In the genomic region with DNA sequence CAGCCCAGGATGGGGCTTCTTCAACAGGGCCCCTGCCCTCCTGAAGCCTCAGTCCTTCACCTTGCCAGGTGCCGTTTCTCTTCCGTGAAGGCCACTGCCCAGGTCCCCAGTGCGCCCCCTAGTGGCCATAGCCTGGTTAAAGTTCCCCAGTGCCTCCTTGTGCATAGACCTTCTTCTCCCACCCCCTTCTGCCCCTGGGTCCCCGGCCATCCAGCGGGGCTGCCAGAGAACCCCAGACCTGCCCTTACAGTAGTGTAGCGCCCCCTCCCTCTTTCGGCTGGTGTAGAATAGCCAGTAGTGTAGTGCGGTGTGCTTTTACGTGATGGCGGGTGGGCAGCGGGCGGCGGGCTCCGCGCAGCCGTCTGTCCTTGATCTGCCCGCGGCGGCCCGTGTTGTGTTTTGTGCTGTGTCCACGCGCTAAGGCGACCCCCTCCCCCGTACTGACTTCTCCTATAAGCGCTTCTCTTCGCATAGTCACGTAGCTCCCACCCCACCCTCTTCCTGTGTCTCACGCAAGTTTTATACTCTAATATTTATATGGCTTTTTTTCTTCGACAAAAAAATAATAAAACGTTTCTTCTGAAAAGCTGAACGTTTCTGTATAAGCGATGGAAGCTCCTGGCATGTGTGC, we compare ENCODE assay signal across 8 cellular contexts. TPM values are rescaled to one million over a fixed set of nuclear protein-coding genes. Genes with fewer than 3 reads are reported as not detected.
DNase-seq lines count a peak whose midpoint lies in the region; ATAC-seq and TF ChIP-seq lines count a peak whose summit lies in the region.

No MANE protein-coding gene starts in this region.

- H3K4me1 ChIP-seq in mucosa of stomach (ENCODE audit: control insufficient read depth, insufficient read depth, low read length): peaks cover 22% of the 10 kb centered on the region

- H3K9me3 ChIP-seq in AG04450 (ENCODE audit: control insufficient read depth, insufficient read depth, low read length): no peaks in the 10 kb centered on the region
- no peaks in the 10 kb centered on the region for H3K9me3 ChIP-seq in mucosa of stomach (ENCODE audit: control insufficient read depth, low read length)

- H3K27me3 ChIP-seq in AG04450 (ENCODE audit: control insufficient read depth, insufficient read depth, low read length) (no peaks in the 10 kb centered on the region), mucosa of stomach (ENCODE audit: control insufficient read depth, insufficient read depth, low read length) (no peaks in the 10 kb centered on the region)

- H3K27ac ChIP-seq in AG04450 (ENCODE audit: low read depth, low read length): peak overlapping the region; percentile 93

- ATAC-seq in GM19035 (IDR thresholded peaks at IDR 0.05; ENCODE audit: unreplicated experiment) (peak; percentile 30), GM21529 (IDR thresholded peaks at IDR 0.05; ENCODE audit: unreplicated experiment) (no peak)

- CTCF ChIA-PET in AG04450 (lab: Charles Lee): interaction anchor here (0.7 to 11.7 kb wide), 12 partner anchors 10 to 138 kb away, joined by 3 to 165 read pairs (median 6); a partner anchor contains a TSS

- H3K36me3 ChIP-seq in mucosa of stomach (ENCODE audit: control insufficient read depth, insufficient read depth, low read length): no peaks in the 10 kb centered on the region

- POLR2A ChIA-PET in AG04450 (lab: Yijun Ruan, JAX): interaction anchor here (1.2 to 2.6 kb wide), 4 partner anchors 9 to 45 kb away, joined by 5 to 16 read pairs (median 9); a partner anchor contains a TSS

- peak overlapping the region; percentile 38 for H3K9ac ChIP-seq in mucosa of stomach (ENCODE audit: low read length)

- DNase-seq in AG04450 (ENCODE audit: low read depth, low spot score) (no peak), NCI-H526 treated with DMSO at 0.1 percent for 48 hours (lab: John Stamatoyannopoulos, UW) (peak; percentile 50), activated T-cell treated with anti-CD3 and anti-CD28 coated beads for 1 hour (ENCODE audit: low read depth) (peak; percentile 89), epithelial cell of esophagus (ENCODE audit: low read depth) (peak; percentile 83)
- peak; percentile 49 to 83 for DNase-seq in stimulated activated CD8-positive, alpha-beta memory T cell treated with anti-CD3 and anti-CD28 coated beads, Interleukin-7, amount 100 ng/mL, for 1 hour (ENCODE audit: low read depth in 2 of 2)

- H3K4me3 ChIP-seq in AG04450 (ENCODE audit: low read depth, low read length) (peak overlapping the region; percentile 34), epithelial cell of esophagus (ENCODE audit: low read length) (peak overlapping the region; percentile 40), mucosa of stomach (ENCODE audit: low read length) (peak overlapping the region; percentile 9)

- peak; percentile 83 for TF ChIP-seq CTCF in AG04450 (IDR thresholded peaks at IDR 0.05; ENCODE audit: low read depth, low read length)
- peak; percentile 81 for TF ChIP-seq CTCF in epithelial cell of esophagus (IDR thresholded peaks at IDR 0.05; ENCODE audit: insufficient read depth, low read depth, low read length, missing control alignments)

RNA-seq across cellular contexts. Expression of a gene that starts 23.6 kb away (rescaled TPM):
- polyA plus RNA-seq in AG04450 (2011; rRNA removed): 2.4 and 2.5 TPM in 2 replicates
- 9.0 and 11.2 TPM in 2 replicates for polyA minus RNA-seq in AG04450 (2011; rRNA and poly(A)+ RNA removed)

RNA-seq across cellular contexts. Expression of a gene that starts 27.7 kb away (rescaled TPM):
- 0.46 and 0.83 TPM in 2 replicates for polyA plus RNA-seq in AG04450 (2011; rRNA removed)
- 6.0 and 7.6 TPM in 2 replicates for polyA minus RNA-seq in AG04450 (2011; rRNA and poly(A)+ RNA removed)

RNA-seq across cellular contexts. Expression of a gene that starts 36.7 kb away (rescaled TPM):
- polyA plus RNA-seq in AG04450 (2011; rRNA removed): 47.4 and 61.1 TPM in 2 replicates
- polyA minus RNA-seq in AG04450 (2011; rRNA and poly(A)+ RNA removed): 42.2 and 53.8 TPM in 2 replicates
